In genomic region chr6:7401103-7401502, GRCh38 we compare ENCODE assay signal across 27 cellular contexts. TPM values are rescaled to one million over a fixed set of nuclear protein-coding genes. Genes with fewer than 3 reads are reported as not detected.
DNase-seq lines count a peak whose midpoint lies in the region; ATAC-seq, FAIRE-seq and TF ChIP-seq lines count a peak whose summit lies in the region.
"Had no signal": no experiment of that assay in that cellular context is flagged by ENCODE, and none has a peak within 500 bp of the region (broad histone marks: within the 10 kb centered on the region; RNA-seq: fewer than 3 reads in every experiment).

No MANE protein-coding gene starts in this region.

- no peak for TF ChIP-seq EP300 in K562 (IDR thresholded peaks at IDR 0.05; ENCODE audit: low read length)

- in situ Hi-C loops in K562 (cut with MboI): no loop called here

- H4K91ac ChIP-seq in mesenchymal stem cell (ENCODE audit: low read length): no peak overlapping the region

- no peak for TF ChIP-seq CTCF in K562 (IDR thresholded peaks at IDR 0.05 in 2 of 3, conservative IDR thresholded peaks at IDR 0.05 in 1 of 3; ENCODE audit: insufficient read depth in 2 of 3, low read depth in 1 of 3, low read length in 3 of 3)

- no peak overlapping the region for H2AFZ ChIP-seq in K562 (ENCODE audit: low read depth, low read length)
- no peak overlapping the region for H2AFZ ChIP-seq in mesenchymal stem cell (ENCODE audit: low read depth, low read length)

- H3K27me3 ChIP-seq in K562 (ENCODE audit: control insufficient read depth in 2 of 2, insufficient read depth in 2 of 2, low read length in 2 of 2): no peaks in the 10 kb centered on the region
- H3K27me3 ChIP-seq in mesenchymal stem cell (ENCODE audit: control insufficient read depth in 1 of 2, insufficient read depth in 1 of 2, low read length in 2 of 2): no peaks in the 10 kb centered on the region
- H3K27me3 ChIP-seq: BE2C, gastroesophageal sphincter, tibial artery had no signal

- FAIRE-seq in K562 (lab: Jason Lieb, UNC) (no peak), RCC 7860 (lab: Jason Lieb, UNC) (no peak)
- FAIRE-seq: kidney had no signal

- H3K9ac ChIP-seq in K562 (ENCODE audit: insufficient read depth in 1 of 2, low read depth in 2 of 2, low read length in 2 of 2) (no peak overlapping the region), mesenchymal stem cell (ENCODE audit: low read length) (peak overlapping the region; percentile 33)

- no peak for TF ChIP-seq RAD21 in K562 (CRISPR knock-in tag; conservative IDR thresholded peaks at IDR 0.05 in 1 of 2, IDR thresholded peaks at IDR 0.05 in 1 of 2)

- no peak overlapping the region for H3K18ac ChIP-seq in mesenchymal stem cell (ENCODE audit: low read depth in 1 of 2, low read length in 2 of 2)

- no peak overlapping the region for H2BK15ac ChIP-seq in mesenchymal stem cell (ENCODE audit: low read depth, poor library complexity, severe bottlenecking)

- no peak overlapping the region for H3K4me2 ChIP-seq in K562 (ENCODE audit: insufficient read depth, low read length)
- H3K4me2 ChIP-seq in mesenchymal stem cell (ENCODE audit: low read length, poor library complexity, severe bottlenecking): no peak overlapping the region

- intact Hi-C loops in Right ventricle myocardium inferior (cut with DNase I) (no loop called here), cardiac septum (cut with DNase I) (no loop called here), K562 (cut with micrococcal nuclease) (no loop called here)

- no peak overlapping the region for H2BK120ac ChIP-seq in mesenchymal stem cell (ENCODE audit: low read depth, low read length)

- H3K36me3 ChIP-seq in K562 (ENCODE audit: control insufficient read depth, insufficient read depth, low read length) (peaks cover 94% of the 10 kb centered on the region), mesenchymal stem cell (ENCODE audit: control insufficient read depth in 1 of 2, insufficient read depth in 2 of 2, low read depth in 1 of 2, low read length in 2 of 2) (peaks cover 3 to 93% of the 10 kb centered on the region in 2 experiments)

- H3K4me1 ChIP-seq in K562 (replicated peaks in 1 of 2; ENCODE audit: control insufficient read depth in 2 of 2, insufficient read depth in 2 of 2, low read length in 2 of 2) (no peaks in the 10 kb centered on the region), mesenchymal stem cell (ENCODE audit: control insufficient read depth, insufficient read depth, low read depth, low read length) (no peaks in the 10 kb centered on the region)
- H3K4me1 ChIP-seq: BE2C, gastroesophageal sphincter, lower lobe of right lung, tibial artery had no signal

- TF ChIP-seq POLR2A in K562 (conservative IDR thresholded peaks at IDR 0.05) (no peak), GM18505 (IDR thresholded peaks at IDR 0.05; ENCODE audit: borderline replicate concordance, extremely low read depth, insufficient read depth, insufficient read length) (no peak)

- POLR2A ChIA-PET in K562 (lab: Yijun Ruan, JAX): interaction anchor here (0.5 to 0.7 kb wide), 2 partner anchors 56 to 77 kb away, joined by 3 read pairs; no protein-coding TSS in a partner anchor

- H3K23ac ChIP-seq in mesenchymal stem cell (ENCODE audit: low read length in 2 of 2): no peak overlapping the region

- H3K27ac ChIP-seq in K562 (ENCODE audit: extremely low read depth, low read depth, low read length) (no peak overlapping the region), mesenchymal stem cell (ENCODE audit: low read length, poor library complexity, severe bottlenecking) (peak overlapping the region; percentile 56)
- H3K27ac ChIP-seq: gastroesophageal sphincter, lower lobe of right lung, tibial artery had no signal

- H3K9me3 ChIP-seq in K562 (replicated peaks; ENCODE audit: control insufficient read depth, insufficient read depth, low read depth, low read length) (no peaks in the 10 kb centered on the region), mesenchymal stem cell (ENCODE audit: control insufficient read depth, low read length) (no peaks in the 10 kb centered on the region)
- H3K9me3 ChIP-seq: BE2C, gastroesophageal sphincter, lower lobe of right lung, tibial artery had no signal

- BruUV-seq in K562 (replicated peaks; lab: Mats Ljungman, UMichigan): no TSS peak

- H2AK5ac ChIP-seq in mesenchymal stem cell (ENCODE audit: low read length, severe bottlenecking): no peak overlapping the region

- 91% methylated on average over 3 of the region's 3 CpGs for WGBS in K562 (ENCODE audit: insufficient coverage, low coverage, missing lambda C conversion rate)
- WGBS in mesenchymal stem cell: 95% methylated on average over 2 of the region's 3 CpGs

- DNase-seq in Right ventricle myocardium inferior (ENCODE audit: missing footprints): peak; percentile 5
- no peak for DNase-seq in cardiac septum (ENCODE audit: low spot score)
- DNase-seq in K562 (ENCODE audit: extremely low read depth in 1 of 4, low spot score in 3 of 4): no peak
- DNase-seq in mesenchymal stem cell: peak; percentile 6
- DNase-seq in NCI-H2081 treated with DMSO at 0.1 percent for 48 hours (lab: John Stamatoyannopoulos, UW): no peak
- DNase-seq in RCC 7860 (ENCODE audit: low spot score): no peak
- DNase-seq: activated CD4-positive, CD25-positive, alpha-beta regulatory T cell treated with anti-CD3 and anti-CD28 coated beads, Interleukin-2, amount 50 U/mL, for 72 hours; activated CD8-positive, alpha-beta memory T cell treated with anti-CD3 and anti-CD28 coated beads for 24 hours; activated T-cell treated with anti-CD3 and anti-CD28 coated beads, Interleukin-2, amount 50 U/mL, for 48 hours; aorta; BE2C; cerebellar nuclear complex; COR-L47; KG1; kidney; lower lobe of right lung; MV-4-11; NCI-H226; NCI-H82; SIG-M5; stimulated activated CD4-positive, alpha-beta T cell treated with anti-CD3 and anti-CD28 coated beads, Interleukin-4, amount 100 ng/mL, for 4 hours; tibial artery had no signal

- H4K20me1 ChIP-seq in K562 (replicated peaks; ENCODE audit: control insufficient read depth, insufficient read depth, low read length): no peaks in the 10 kb centered on the region

- H3K4me3 ChIP-seq in K562: no peak overlapping the region
- no peak overlapping the region for H3K4me3 ChIP-seq in mesenchymal stem cell (ENCODE audit: insufficient read depth in 1 of 2, low read depth in 1 of 2, low read length in 2 of 2)
- H3K4me3 ChIP-seq: gastroesophageal sphincter, lower lobe of right lung, tibial artery had no signal

- no peak overlapping the region for H2BK5ac ChIP-seq in mesenchymal stem cell (ENCODE audit: low read depth, low read length, poor library complexity, severe bottlenecking)

- H4K8ac ChIP-seq in mesenchymal stem cell (ENCODE audit: low read length): no peak overlapping the region

- ATAC-seq in Right ventricle myocardium inferior (no peak), K562 (no peak), GM18505 (IDR thresholded peaks at IDR 0.05; ENCODE audit: unreplicated experiment) (no peak), GM21423 (IDR thresholded peaks at IDR 0.05; ENCODE audit: unreplicated experiment) (no peak)
- ATAC-seq: gastroesophageal sphincter, lower lobe of right lung had no signal

- H3K9me1 ChIP-seq in K562 (ENCODE audit: control insufficient read depth, insufficient read depth, low read length): no peaks in the 10 kb centered on the region

- no peak overlapping the region for H3K4ac ChIP-seq in mesenchymal stem cell (ENCODE audit: low read depth in 1 of 2, low read length in 2 of 2)

- CTCF ChIA-PET in K562 (lab: Yijun Ruan, JAX; ENCODE audit: low intra/inter-chr PET ratio): interaction anchor here (0.7 kb wide), 1 partner anchor 714 kb away, joined by 4 read pairs; no protein-coding TSS in a partner anchor

- no peak overlapping the region for H2BK12ac ChIP-seq in mesenchymal stem cell (ENCODE audit: low read length in 2 of 2)

- H3K79me2 ChIP-seq in K562 (ENCODE audit: control insufficient read depth, insufficient read depth, low read length): no peaks in the 10 kb centered on the region

- H3K79me1 ChIP-seq in mesenchymal stem cell (replicated peaks; ENCODE audit: low read length, poor library complexity, severe bottlenecking): peaks cover 8% of the 10 kb centered on the region

- H3K14ac ChIP-seq in mesenchymal stem cell (ENCODE audit: low read length in 2 of 2): no peak overlapping the region

RNA-seq across cellular contexts. Expression of gene RIOK1, which starts 11.5 kb away (rescaled TPM):
- total RNA-seq in Right ventricle myocardium inferior: 12.4 TPM
- total RNA-seq in cardiac septum: 11.9 TPM
- total RNA-seq in K562 (2011; cell fraction: chromatin; rRNA removed; ENCODE audit: low replicate concordance): 41.8 and 105 TPM in 2 replicates
- total RNA-seq in K562 (2011; cell fraction: nucleolus; rRNA removed): 33.6 and 35.4 TPM in 2 replicates
- total RNA-seq in K562 (2011; cell fraction: nucleoplasm; rRNA removed): 32.4 and 48.0 TPM in 2 replicates
- total RNA-seq in K562 (2014; rRNA removed): 52.8 and 129 TPM in 2 replicates
- total RNA-seq in K562 (2014; rRNA removed; fragmentation: Illumina TruSeq; extraction: Trizol): 52.2 and 55.1 TPM in 2 replicates
- total RNA-seq in K562 (2015; rRNA removed; fragmentation: Illumina TruSeq; extraction: Trizol): 56.1 and 65.9 TPM in 2 replicates
- 48.6 TPM in 2 replicates for total RNA-seq in K562 (2021)
- polyA plus RNA-seq in K562 (2011; rRNA removed): 24.9 and 25.8 TPM in 2 replicates
- 30.6 and 33.9 TPM in 2 replicates for polyA plus RNA-seq in K562 (2011; cell fraction: cytosol; rRNA removed)
- polyA plus RNA-seq in K562 (2011; cell fraction: nucleus; rRNA removed): 80.1 and 82.5 TPM in 2 replicates
- 36.3 and 43.3 TPM in 2 replicates for polyA plus RNA-seq in K562 (2012)
- polyA plus RNA-seq in K562 (2014; fragmentation: Illumina TruSeq; extraction: Trizol): 66.3 and 73.1 TPM in 2 replicates
- polyA plus RNA-seq in K562 (2014; fragmentation: Nextera tagmentation; extraction: Ambion mirVana): 100 to 1,000 TPM in 1 of 2 experiments, 10 to 100 TPM in 1; 51.7 to 101 TPM
- 43.6 and 46.2 TPM in 2 replicates for polyA plus RNA-seq in K562 (2014; rRNA removed)
- 32.5 and 38.9 TPM in 2 replicates for polyA minus RNA-seq in K562 (2011; rRNA and poly(A)+ RNA removed)
- polyA minus RNA-seq in K562 (2011; cell fraction: cytosol; rRNA and poly(A)+ RNA removed): 12.7 and 25.0 TPM in 2 replicates
- 36.8 and 46.4 TPM in 2 replicates for polyA minus RNA-seq in K562 (2011; cell fraction: nucleus; rRNA and poly(A)+ RNA removed)
- 17.8 TPM for polyA plus RNA-seq in mesenchymal stem cell (2013, experiment 1 of 2)
- 17.4 TPM for polyA plus RNA-seq in mesenchymal stem cell (2013, experiment 2 of 2)

RNA-seq across cellular contexts. Expression of gene CAGE1, which starts 11.6 kb away (rescaled TPM):
- 0.11 TPM for total RNA-seq in Right ventricle myocardium inferior
- not detected for total RNA-seq in cardiac septum
- 0.48 and 1.2 TPM in 2 replicates for total RNA-seq in K562 (2011; cell fraction: chromatin; rRNA removed; ENCODE audit: low replicate concordance)
- total RNA-seq in K562 (2011; cell fraction: nucleolus; rRNA removed): 1.2 and 1.8 TPM in 2 replicates
- total RNA-seq in K562 (2011; cell fraction: nucleoplasm; rRNA removed): 1.5 and 3.0 TPM in 2 replicates
- 0.18 and 0.20 TPM in 2 replicates for total RNA-seq in K562 (2014; rRNA removed)
- 0.16 and 0.18 TPM in 2 replicates for total RNA-seq in K562 (2014; rRNA removed; fragmentation: Illumina TruSeq; extraction: Trizol)
- total RNA-seq in K562 (2015; rRNA removed; fragmentation: Illumina TruSeq; extraction: Trizol): 0.11 and 0.14 TPM in 2 replicates
- total RNA-seq in K562 (2021): 0.11 and 0.33 TPM in 2 replicates
- 0.13 TPM in 1 of 2 replicates, not detected in the other for polyA plus RNA-seq in K562 (2011; rRNA removed)
- 0.07 TPM in 1 of 2 replicates, not detected in the other for polyA plus RNA-seq in K562 (2011; cell fraction: cytosol; rRNA removed)
- polyA plus RNA-seq in K562 (2011; cell fraction: nucleus; rRNA removed): 0.32 and 0.37 TPM in 2 replicates
- polyA plus RNA-seq in K562 (2012): 0.04 and 0.21 TPM in 2 replicates
- not detected in 2 replicates for polyA plus RNA-seq in K562 (2014; fragmentation: Illumina TruSeq; extraction: Trizol)
- not detected for polyA plus RNA-seq in K562 (2014; fragmentation: Nextera tagmentation; extraction: Ambion mirVana)
- 0.04 TPM in 1 of 2 replicates, not detected in the other for polyA plus RNA-seq in K562 (2014; rRNA removed)
- 0.09 and 0.21 TPM in 2 replicates for polyA minus RNA-seq in K562 (2011; rRNA and poly(A)+ RNA removed)
- polyA minus RNA-seq in K562 (2011; cell fraction: cytosol; rRNA and poly(A)+ RNA removed): 0.36 TPM in 1 of 2 replicates, not detected in the other
- polyA minus RNA-seq in K562 (2011; cell fraction: nucleus; rRNA and poly(A)+ RNA removed): 1.6 and 2.0 TPM in 2 replicates
- polyA plus RNA-seq in mesenchymal stem cell (2013, experiment 1 of 2): not detected
- not detected for polyA plus RNA-seq in mesenchymal stem cell (2013, experiment 2 of 2)
- total RNA-seq: A172, aorta, gastroesophageal sphincter, H4, kidney, lower lobe of right lung had no signal
- polyA plus RNA-seq: aorta had no signal

Comparison
In these comparisons a context has a peak if more than half of its experiments do, and no peak if none do; other contexts are left out.
1. DNase-seq: peak in Right ventricle myocardium inferior (single experiment) and mesenchymal stem cell (single experiment); none in cardiac septum (single experiment), K562 (0 of 4), NCI-H2081 treated with DMSO at 0.1 percent for 48 hours (single experiment) and RCC 7860 (single experiment).